8 cellular contexts compared by ENCODE assay signal in genomic region chr1:154962795-154963330, GRCh38. TPM values are rescaled to one million over a fixed set of nuclear protein-coding genes. Genes with fewer than 3 reads are reported as not detected.
A peak's percentile ranks its signal among the peaks of the same experiment; 100 is the strongest.
DNase-seq lines count a peak whose midpoint lies in the region; ATAC-seq and TF ChIP-seq lines count a peak whose summit lies in the region.

No MANE protein-coding gene starts in this region.

- no peak overlapping the region for H4K5ac ChIP-seq in H9 (ENCODE audit: insufficient read length, low read depth, low read length)

- no peak overlapping the region for H3K9ac ChIP-seq in H9 (ENCODE audit: extremely low read depth, insufficient read length, low read length)
- peak overlapping the region; percentile 96 for H3K9ac ChIP-seq in SU-DHL-6 (ENCODE audit: low read length)
- peak overlapping the region; percentile 94 for H3K9ac ChIP-seq in skeletal muscle satellite cell (ENCODE audit: low read depth, low read length)

- H3F3A ChIP-seq in SU-DHL-6 (ENCODE audit: insufficient read depth): peaks cover 27% of the 10 kb centered on the region

- H2AK5ac ChIP-seq in H9 (ENCODE audit: insufficient read length, low read length): no peak overlapping the region

- H3K79me2 ChIP-seq in H9 (ENCODE audit: insufficient read depth, low read length) (no peaks in the 10 kb centered on the region; the same call in 1 of the 2 replicates), SU-DHL-6 (ENCODE audit: insufficient read depth, low read length) (peaks cover 12% of the 10 kb centered on the region)

- H3K23me2 ChIP-seq in H9 (ENCODE audit: insufficient read length, low read depth, low read length, poor library complexity, severe bottlenecking): no peaks in the 10 kb centered on the region

- no peak overlapping the region for H3K23ac ChIP-seq in H9 (ENCODE audit: insufficient read length, low read depth, low read length)

- peaks cover 3% of the 10 kb centered on the region for H3K79me1 ChIP-seq in H9 (ENCODE audit: insufficient read depth, low read depth, low read length, poor library complexity, severe bottlenecking)

- no peaks in the 10 kb centered on the region for H3K9me2 ChIP-seq in SU-DHL-6 (replicated peaks; ENCODE audit: insufficient read depth, low read length)

- no peak for ATAC-seq in GM18867 (IDR thresholded peaks at IDR 0.05; ENCODE audit: unreplicated experiment)

- H3K56ac ChIP-seq in H9 (ENCODE audit: insufficient read length, low read depth, low read length): no peak overlapping the region

- peaks cover 3% of the 10 kb centered on the region; the same call in 1 of the 2 replicates for H3K36me3 ChIP-seq in SU-DHL-6 (ENCODE audit: low read length)
- H3K36me3 ChIP-seq in skeletal muscle satellite cell (ENCODE audit: insufficient read depth, low read length): peaks cover 54% of the 10 kb centered on the region

- no CpG with 5 or more reads among the region's 6 CpGs for WGBS in H9 (ENCODE audit: extremely low coverage, insufficient read length, low lambda C conversion rate)

- H3K27me3 ChIP-seq in H9 (ENCODE audit: insufficient read depth, low read length) (no peaks in the 10 kb centered on the region), SU-DHL-6 (ENCODE audit: low read length) (no peaks in the 10 kb centered on the region), skeletal muscle satellite cell (ENCODE audit: control insufficient read depth, insufficient read depth, low read length) (no peaks in the 10 kb centered on the region)

- H3K27ac ChIP-seq in H9 (ENCODE audit: insufficient read length, low read depth, low read length): no peak overlapping the region
- H3K27ac ChIP-seq in SU-DHL-6 (ENCODE audit: low read depth, low read length): peak overlapping the region; percentile 91

- no peak overlapping the region for H3K14ac ChIP-seq in H9 (ENCODE audit: insufficient read depth, low read length)

- TF ChIP-seq CTCF in H9 (conservative IDR thresholded peaks at IDR 0.05): no peak
- TF ChIP-seq CTCF in SU-DHL-6 (IDR thresholded peaks at IDR 0.05; ENCODE audit: insufficient read depth, low read length, poor library complexity, severe bottlenecking): no peak
- TF ChIP-seq CTCF in fibroblast of pulmonary artery (IDR thresholded peaks at IDR 0.05; ENCODE audit: low read length, missing control alignments): no peak

- H3K4ac ChIP-seq in H9 (ENCODE audit: low read depth, low read length): no peak overlapping the region

- peak overlapping the region; percentile 78 to 87 for H3K4me3 Mint-ChIP-seq in H9

- no peak overlapping the region for H2BK120ac ChIP-seq in H9 (ENCODE audit: low read depth, low read length, poor library complexity, severe bottlenecking)

- peaks cover 42 to 79% (median 71%) of the 10 kb centered on the region in 3 experiments for H3K36me3 Mint-ChIP-seq in H9 (ENCODE audit: insufficient read depth in 1 of 3, low read depth in 3 of 3)

- H4K20me1 ChIP-seq in H9 (ENCODE audit: control insufficient read depth, insufficient read depth, insufficient read length): peaks cover 2% of the 10 kb centered on the region
- no peaks in the 10 kb centered on the region for H4K20me1 ChIP-seq in SU-DHL-6 (ENCODE audit: low read depth, low read length)

- 0 out of 2 replicates have a peak, but pooled peaks cover 2% of the 10 kb centered on the region for H3K4me1 ChIP-seq in H9 (ENCODE audit: insufficient read depth, low read length)
- H3K4me1 ChIP-seq in skeletal muscle satellite cell (ENCODE audit: control insufficient read depth, insufficient read depth, low read length): peaks cover 44% of the 10 kb centered on the region

- H3K4me3 ChIP-seq in SU-DHL-6 (ENCODE audit: insufficient read depth, low read length, poor library complexity, severe bottlenecking) (peak overlapping the region; percentile 82), fibroblast of pulmonary artery (replicated peaks; ENCODE audit: low read depth, low read length) (peak overlapping the region; percentile 68), skeletal muscle satellite cell (ENCODE audit: low read length) (peak overlapping the region; percentile 88)

- peaks cover 27 to 32% of the 10 kb centered on the region in 2 experiments for H3K4me1 Mint-ChIP-seq in H9

- no peak overlapping the region for H2BK20ac ChIP-seq in H9 (ENCODE audit: low read depth, low read length, poor library complexity, severe bottlenecking)

- H4K91ac ChIP-seq in H9 (ENCODE audit: insufficient read length, low read depth, low read length): no peak overlapping the region

- no peak overlapping the region for H2BK12ac ChIP-seq in H9 (ENCODE audit: insufficient read length, low read depth, low read length)

- peak overlapping the region; percentile 76 for H3K4me2 ChIP-seq in H9 (ENCODE audit: insufficient read depth, insufficient read length, low read length)
- H3K4me2 ChIP-seq in SU-DHL-6 (ENCODE audit: low read depth, low read length, poor library complexity, severe bottlenecking): peak overlapping the region; percentile 72
- H3K4me2 ChIP-seq in skeletal muscle satellite cell (ENCODE audit: low read length): peak overlapping the region; percentile 87

- H2BK15ac ChIP-seq in H9 (ENCODE audit: low read depth, low read length): no peak overlapping the region

- H3K9me3 ChIP-seq in H9 (ENCODE audit: control insufficient read depth, low read depth, low read length): no peaks in the 10 kb centered on the region
- no peaks in the 10 kb centered on the region for H3K9me3 ChIP-seq in SU-DHL-6 (ENCODE audit: insufficient read depth, low read length)
- no peaks in the 10 kb centered on the region for H3K9me3 ChIP-seq in skeletal muscle satellite cell (replicated peaks; ENCODE audit: low read length)

- DNase-seq in H9: no peak
- no peak for DNase-seq in fibroblast of pulmonary artery (ENCODE audit: low read depth)
- no peak for DNase-seq in COR-L47 (lab: John Stamatoyannopoulos, UW)
- DNase-seq in foreskin melanocyte: no peak
- DNase-seq in NCI-H69 (lab: John Stamatoyannopoulos, UW): no peak

- no peak overlapping the region for H3T11ph ChIP-seq in H9 (ENCODE audit: low read length)

- H3K27me3 Mint-ChIP-seq in H9 (ENCODE audit: low read depth): no peaks in the 10 kb centered on the region

- H3K27ac Mint-ChIP-seq in H9: peak overlapping the region in 2 of 3 experiments; percentile 44 to 93; a peak in 1 of 7 replicates

- no peak overlapping the region for H3K18ac ChIP-seq in H9 (ENCODE audit: insufficient read length, low read depth, low read length)

- no peak overlapping the region for H4K8ac ChIP-seq in H9 (replicated peaks; ENCODE audit: insufficient read length, low read depth, low read length)

- no peaks in the 10 kb centered on the region for H3K9me3 Mint-ChIP-seq in H9

- H2AFZ ChIP-seq in H9 (ENCODE audit: low read length) (no peak overlapping the region), SU-DHL-6 (ENCODE audit: low read depth, low read length, severe bottlenecking) (no peak overlapping the region)

- H2BK5ac ChIP-seq in H9 (ENCODE audit: insufficient read length, low read length): no peak overlapping the region

RNA-seq across cellular contexts. Expression of gene PYGO2, which starts 1.3 kb away (rescaled TPM):
- total RNA-seq in H9 (2021): 38.7 and 39.5 TPM in 2 replicates
- 8.1 and 14.2 TPM in 2 replicates for total RNA-seq in skeletal muscle satellite cell (2012; rRNA removed)

RNA-seq across cellular contexts. Expression of gene PBXIP1, which starts 7.0 kb away (rescaled TPM):
- total RNA-seq in H9 (2021): 21.6 and 22.5 TPM in 2 replicates
- total RNA-seq in skeletal muscle satellite cell (2012; rRNA removed): 12.5 and 15.0 TPM in 2 replicates

RNA-seq across cellular contexts. Expression of gene SHC1, which starts 7.7 kb away (rescaled TPM):
- total RNA-seq in H9 (2021): 168 and 173 TPM in 2 replicates
- 299 and 313 TPM in 2 replicates for total RNA-seq in skeletal muscle satellite cell (2012; rRNA removed)

RNA-seq across cellular contexts. Expression of gene CKS1B, which starts 11.6 kb away (rescaled TPM):
- 279 and 283 TPM in 2 replicates for total RNA-seq in H9 (2021)
- 51.0 and 66.0 TPM in 2 replicates for total RNA-seq in skeletal muscle satellite cell (2012; rRNA removed)

RNA-seq across cellular contexts. Expression of gene FLAD1, which starts 20.3 kb away (rescaled TPM):
- 97.0 and 102 TPM in 2 replicates for total RNA-seq in H9 (2021)
- 26.9 and 27.1 TPM in 2 replicates for total RNA-seq in skeletal muscle satellite cell (2012; rRNA removed)
